In genomic region chr3:101803152-101803782, GRCh38 we compare ENCODE assay signal across 8 cellular contexts. TPM values are rescaled to one million over a fixed set of nuclear protein-coding genes. Genes with fewer than 3 reads are reported as not detected.
DNase-seq lines count a peak whose midpoint lies in the region; ATAC-seq, FAIRE-seq and TF ChIP-seq lines count a peak whose summit lies in the region.

No MANE protein-coding gene starts in this region.

- no peak for TF ChIP-seq POLR2A in spleen (IDR thresholded peaks at IDR 0.05)

- no peaks in the 10 kb centered on the region for H3K9me3 Mint-ChIP-seq in astrocyte (ENCODE audit: unreplicated experiment)

- H3K4me2 ChIP-seq in astrocyte (ENCODE audit: low read length), result no peak overlapping the region

- H3K27ac Mint-ChIP-seq in astrocyte (ENCODE audit: unreplicated experiment), result no peak overlapping the region

- no peak overlapping the region for H3K4me3 ChIP-seq in GM12875 (ENCODE audit: low read depth, low read length)
- no peak overlapping the region for H3K4me3 ChIP-seq in SJCRH30
- H3K4me3 ChIP-seq in astrocyte (ENCODE audit: insufficient read depth, low read depth, low read length), result no peak overlapping the region
- H3K4me3 ChIP-seq in right cardiac atrium (ENCODE audit: low read length), result no peak overlapping the region
- H3K4me3 ChIP-seq in spleen, result no peak overlapping the region

- H3K36me3 ChIP-seq in SJCRH30 (peaks cover 39% of the 10 kb centered on the region), astrocyte (ENCODE audit: insufficient read depth, low read length) (peaks cover 4% of the 10 kb centered on the region), spleen (peaks cover 0 to 77% (median 23%) of the 10 kb centered on the region in 6 donors)

- no peaks in the 10 kb centered on the region for H3K9me3 ChIP-seq in SJCRH30 (replicated peaks)
- H3K9me3 ChIP-seq in astrocyte (ENCODE audit: insufficient read depth, low read depth, low read length), result no peaks in the 10 kb centered on the region
- no peaks in the 10 kb centered on the region for H3K9me3 ChIP-seq in right cardiac atrium (ENCODE audit: control insufficient read depth, low read length)
- H3K9me3 ChIP-seq in spleen, result no peaks in the 10 kb centered on the region

- WGBS in right cardiac atrium, result 78% methylated on average over 9 of the region's 9 CpGs
- WGBS in spleen, 5 donors, result 76 to 79% (median 78%) methylated on average over 9 of the region's 9 CpGs

- DNase-seq in MV-4-11 (lab: John Stamatoyannopoulos, UW), result peak; percentile 68
- peak; percentile 62 to 94 for DNase-seq in SJCRH30
- DNase-seq in astrocyte (ENCODE audit: low read depth), result peak; percentile 53
- DNase-seq in right cardiac atrium, result peak in 1 of 3 donors; percentile 44
- peak; percentile 78 for DNase-seq in spleen

- peak; percentile 61; the same call in 1 of the 2 replicates for TF ChIP-seq CTCF in GM12875 (IDR thresholded peaks at IDR 0.05; ENCODE audit: borderline replicate concordance, insufficient read depth, low read depth, low read length)
- TF ChIP-seq CTCF in astrocyte (IDR thresholded peaks at IDR 0.05; ENCODE audit: insufficient read depth, low read depth, low read length), result peak; percentile 93
- peak; percentile 60 to 90 (median 85) for TF ChIP-seq CTCF in spleen (IDR thresholded peaks at IDR 0.05 in 8 of 11, conservative IDR thresholded peaks at IDR 0.05 in 3 of 11)

- peaks cover under 1% of the 10 kb centered on the region for H3K79me2 ChIP-seq in astrocyte (ENCODE audit: insufficient read depth, low read length)

- intact Hi-C loops in right cardiac atrium (cut with DNase I), result loop anchor here (10.0 kb wide), 2 partner anchors 52 to 732 kb away; no protein-coding TSS in a partner anchor
- intact Hi-C loops in spleen (cut with DNase I; ENCODE audit: low total_unique reads), result no loop called here

- H3K4me1 Mint-ChIP-seq in astrocyte (ENCODE audit: low read depth, unreplicated experiment), result no peaks in the 10 kb centered on the region

- peak; percentile 99 for FAIRE-seq in A204.1 (lab: Jason Lieb, UNC)
- FAIRE-seq in astrocyte (lab: Jason Lieb, UNC), result peak; percentile 72

- H3K27me3 ChIP-seq in SJCRH30 (no peaks in the 10 kb centered on the region), astrocyte (ENCODE audit: insufficient read depth, low read length) (no peaks in the 10 kb centered on the region), right cardiac atrium (ENCODE audit: control insufficient read depth, insufficient read depth) (no peaks in the 10 kb centered on the region), spleen (replicated peaks in 1 of 7) (no peaks in the 10 kb centered on the region)

- no peaks in the 10 kb centered on the region for H3K4me1 ChIP-seq in SJCRH30
- H3K4me1 ChIP-seq in astrocyte (ENCODE audit: insufficient read depth, low read length), result no peaks in the 10 kb centered on the region
- H3K4me1 ChIP-seq in right cardiac atrium (ENCODE audit: control insufficient read depth, insufficient read depth, low read length), result peaks cover 2% of the 10 kb centered on the region
- H3K4me1 ChIP-seq in spleen, result peaks cover 0 to 24% (median 9%) of the 10 kb centered on the region in 6 donors

- H4K20me1 ChIP-seq in astrocyte (ENCODE audit: insufficient read depth, low read length), result peaks cover 2% of the 10 kb centered on the region

- H3K4me3 Mint-ChIP-seq in astrocyte (ENCODE audit: unreplicated experiment), result no peak overlapping the region

- H3K27me3 Mint-ChIP-seq in astrocyte (ENCODE audit: low read depth, unreplicated experiment), result no peaks in the 10 kb centered on the region

- no peak overlapping the region for H2AFZ ChIP-seq in astrocyte (ENCODE audit: low read depth, low read length)

- no peak overlapping the region for H3K9ac ChIP-seq in astrocyte (ENCODE audit: low read length)

- H3K36me3 Mint-ChIP-seq in astrocyte (ENCODE audit: low read depth, unreplicated experiment), result peaks cover 18% of the 10 kb centered on the region

- H3K27ac ChIP-seq in SJCRH30 (no peak overlapping the region), astrocyte (ENCODE audit: low read depth, low read length) (no peak overlapping the region), right cardiac atrium (ENCODE audit: low read length) (no peak overlapping the region), spleen (peak overlapping the region in 3 of 8 donors; percentile 21 to 63 (median 27))

- peak; percentile 98 for ATAC-seq in HG02623 (IDR thresholded peaks at IDR 0.05; ENCODE audit: unreplicated experiment)
- ATAC-seq in right cardiac atrium, result peak; percentile 87 to 92

RNA-seq across cellular contexts. Expression of gene NXPE3, which starts 24.3 kb away (rescaled TPM):
- total RNA-seq in SJCRH30 (2014; rRNA removed; shearing (Covaris generic)), result 28.0 and 30.2 TPM in 2 replicates
- 45.3 and 46.4 TPM in 2 replicates for total RNA-seq in astrocyte
- 10 to 100 TPM; 34.7 to 53.3 (median 49.0) TPM for total RNA-seq in right cardiac atrium
- 26.8 TPM for polyA plus RNA-seq in right cardiac atrium
- total RNA-seq in spleen, result 10 to 100 TPM; 21.7 to 39.1 (median 27.1) TPM
- 10 to 100 TPM in 2 of 3 donors, 1 to 10 TPM in 1; 6.9 to 12.0 (median 11.2) TPM for polyA plus RNA-seq in spleen

RNA-seq across cellular contexts. Expression of gene NFKBIZ, which starts 46.0 kb away (rescaled TPM):
- total RNA-seq in SJCRH30 (2014; rRNA removed; shearing (Covaris generic)), result 5.6 and 5.7 TPM in 2 replicates
- total RNA-seq in astrocyte (30.6 and 39.6 TPM in 2 replicates), right cardiac atrium (10 to 100 TPM; 14.2 to 28.4 (median 20.7) TPM), spleen (100 to 1,000 TPM in 3 of 7 donors, 10 to 100 TPM in 4; 59.4 to 220 (median 96.4) TPM)
- polyA plus RNA-seq in right cardiac atrium (9.5 TPM), spleen (10 to 100 TPM; 11.6 to 12.1 (median 11.7) TPM)
